Comparison of ENCODE assay signal across 32 cellular contexts in genomic region chr14:104477117-104477623, GRCh38.
"Had no signal": no experiment of that assay in that cellular context is flagged by ENCODE, and none has a peak within 500 bp of the region (broad histone marks: within the 10 kb centered on the region; RNA-seq: fewer than 3 reads in every experiment).

No MANE protein-coding gene starts in this region.

- H2AFZ ChIP-seq: PC-9 had no signal

- ATAC-seq: activated CD8-positive, alpha-beta T cell treated with anti-CD3 and anti-CD28 coated beads for 36 hours; activated naive CD4-positive, alpha-beta T cell treated with anti-CD3 and anti-CD28 coated beads, Interleukin-2, amount 50 U/mL, for 72 hours; activated T-cell treated with anti-CD3 and anti-CD28 coated beads, Interleukin-2, amount 50 U/mL, for 72 hours; body of pancreas; Right ventricle myocardium inferior; SK-N-SH treated with all-trans-retinoic acid at 6 μM for 48 hours had no signal

- DNase-seq: activated B cell treated with CpG ODN at 0.5 μM for 24 hours; activated CD4-positive, alpha-beta T cell treated with anti-CD3 and anti-CD28 coated beads for 4 hours; activated CD4-positive, alpha-beta T cell treated with anti-CD3 and anti-CD28 coated beads, Interleukin-2, amount 50 U/mL, for 4 hours; activated CD4-positive, CD25-positive, alpha-beta regulatory T cell treated with anti-CD3 and anti-CD28 coated beads, Interleukin-2, amount 50 U/mL, for 72 hours; activated CD8-positive, alpha-beta T cell treated with anti-CD3 and anti-CD28 coated beads for 36 hours; activated gamma-delta T cell; activated naive CD4-positive, alpha-beta T cell treated with anti-CD3 and anti-CD28 coated beads for 36 hours; activated T-cell treated with anti-CD3 and anti-CD28 coated beads, Interleukin-2, amount 50 U/mL, for 1 hour; activated T-cell treated with anti-CD3 and anti-CD28 coated beads, Interleukin-2, amount 50 U/mL, for 72 hours; adrenal gland; body of pancreas; caudate nucleus; cerebellar nuclear complex; Karpas-422; NCI-H1048; NCI-H1105 treated with DMSO at 0.1 percent for 48 hours; NCI-H1436; NCI-H1694; NCI-H1930; NCI-H226; NCI-H446 treated with DMSO at 0.1 percent for 48 hours; PC-9; SIG-M5; T-helper 1 cell; T-helper 2 cell; T-helper 9 cell had no signal

- H3K27me3 Mint-ChIP-seq: activated CD8-positive, alpha-beta T cell treated with anti-CD3 and anti-CD28 coated beads for 36 hours had no signal

- H3K27ac Mint-ChIP-seq: activated B cell treated with CpG ODN at 0.5 μM for 24 hours; activated CD8-positive, alpha-beta T cell treated with anti-CD3 and anti-CD28 coated beads for 36 hours; activated naive CD4-positive, alpha-beta T cell treated with anti-CD3 and anti-CD28 coated beads for 36 hours; activated naive CD4-positive, alpha-beta T cell treated with anti-CD3 and anti-CD28 coated beads, Interleukin-2, amount 50 U/mL, for 72 hours; activated T-cell treated with anti-CD3 and anti-CD28 coated beads, Interleukin-2, amount 50 U/mL, for 72 hours; activated T-helper 2 cell treated with anti-CD3 and anti-CD28 coated beads, Interferon-gamma antibody, Interleukin-2, Interleukin-4, amounts not matched to agents 10 μg/mL and 5 μg/mL and 100 μg/mL, durations not matched to agents 14 hours and 24 hours and 36 hours had no signal

- H3K4me3 ChIP-seq: adrenal gland, body of pancreas, PC-9 had no signal

- H3K4me3 Mint-ChIP-seq: activated B cell treated with CpG ODN at 0.5 μM for 24 hours; activated CD8-positive, alpha-beta T cell treated with anti-CD3 and anti-CD28 coated beads for 36 hours; activated naive CD4-positive, alpha-beta T cell treated with anti-CD3 and anti-CD28 coated beads for 36 hours; activated T-cell treated with anti-CD3 and anti-CD28 coated beads, Interleukin-2, amount 50 U/mL, for 72 hours had no signal

- H3K4me2 ChIP-seq: PC-9 had no signal

- H3K9me3 ChIP-seq: adrenal gland had no signal

- H3K4me1 ChIP-seq: adrenal gland, body of pancreas had no signal

- H3K27ac ChIP-seq: adrenal gland, body of pancreas, PC-9, RWPE1, VCaP had no signal

- H3K36me3 ChIP-seq: adrenal gland had no signal

- H3K27me3 ChIP-seq: adrenal gland, body of pancreas had no signal

- H3K4me1 Mint-ChIP-seq: activated B cell treated with CpG ODN at 0.5 μM for 24 hours had no signal
